ENCODE assay signal across 27 cellular contexts in the genomic region with DNA sequence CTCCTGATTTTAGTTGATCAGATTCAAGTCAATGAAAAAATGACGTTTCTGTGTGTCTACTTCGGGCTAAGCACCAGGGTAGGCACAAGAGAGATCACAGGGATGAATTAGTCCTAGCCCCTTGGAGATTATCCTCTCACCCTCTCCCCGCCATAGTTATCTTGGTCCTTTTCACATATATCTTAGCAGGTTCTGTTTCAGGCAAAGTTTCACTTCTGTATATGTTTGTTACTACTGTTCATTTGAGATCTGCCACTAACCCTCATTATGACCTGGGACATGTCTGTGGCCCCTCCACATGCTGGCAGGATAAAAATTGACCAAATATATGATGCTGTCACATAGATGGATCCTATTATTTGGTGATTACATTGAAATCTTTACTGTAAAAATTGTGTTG.
"Had no signal": no experiment of that assay in that cellular context is flagged by ENCODE, and none has a peak within 500 bp of the region (broad histone marks: within the 10 kb centered on the region; RNA-seq: fewer than 3 reads in every experiment).

No MANE protein-coding gene starts in this region.

- H3K4me1 ChIP-seq: colonic mucosa, esophagus muscularis mucosa, esophagus squamous epithelium, foreskin keratinocyte, gastrocnemius medialis, gastroesophageal sphincter, heart left ventricle, heart right ventricle had no signal

- H3K27ac ChIP-seq: colonic mucosa, coronary artery, dorsolateral prefrontal cortex, epithelial cell of prostate, esophagus muscularis mucosa, esophagus squamous epithelium, foreskin keratinocyte, gastrocnemius medialis, gastroesophageal sphincter, heart left ventricle, heart right ventricle had no signal

- DNase-seq: colonic mucosa; cortex of kidney; dermis blood vessel endothelial cell; dorsolateral prefrontal cortex; effector CD4-positive, alpha-beta T cell; effector CD8-positive, alpha-beta T cell; effector memory CD4-positive, alpha-beta T cell; effector memory CD8-positive, alpha-beta T cell; endodermal cell; erythroblast; esophagus squamous epithelium; foreskin fibroblast; foreskin keratinocyte; foreskin melanocyte; gastrocnemius medialis; glutamatergic neuron; head of caudate nucleus; heart left ventricle; heart right ventricle had no signal

- ATAC-seq: effector memory CD8-positive, alpha-beta T cell; esophagus mucosa; foreskin keratinocyte; gastrocnemius medialis; gastroesophageal sphincter; heart left ventricle; heart right ventricle had no signal

- H3K9me3 ChIP-seq: colonic mucosa, esophagus muscularis mucosa, esophagus squamous epithelium, gastrocnemius medialis, gastroesophageal sphincter had no signal

- H3K36me3 ChIP-seq: colonic mucosa, esophagus muscularis mucosa, esophagus squamous epithelium, gastrocnemius medialis, gastroesophageal sphincter, heart left ventricle, heart right ventricle had no signal

- H3K4me3 ChIP-seq: colonic mucosa, coronary artery, dorsolateral prefrontal cortex, esophagus muscularis mucosa, esophagus squamous epithelium, gastrocnemius medialis, gastroesophageal sphincter, heart left ventricle, heart right ventricle had no signal

- FAIRE-seq: colon, endothelial cell of umbilical vein, frontal cortex had no signal

- H3K27me3 ChIP-seq: colonic mucosa, esophagus muscularis mucosa, esophagus squamous epithelium, foreskin keratinocyte, gastrocnemius medialis, gastroesophageal sphincter, heart left ventricle, heart right ventricle had no signal
